14 cellular contexts compared by ENCODE assay signal in genomic region chr7:66732439-66732838, GRCh38. TPM values are rescaled to one million over a fixed set of nuclear protein-coding genes. Genes with fewer than 3 reads are reported as not detected.
DNase-seq lines count a peak whose midpoint lies in the region; ATAC-seq and TF ChIP-seq lines count a peak whose summit lies in the region.
"Had no signal": no experiment of that assay in that cellular context is flagged by ENCODE, and none has a peak within 500 bp of the region (broad histone marks: within the 10 kb centered on the region; RNA-seq: fewer than 3 reads in every experiment).

No MANE protein-coding gene starts in this region.

- no peaks in the 10 kb centered on the region for H3K79me2 ChIP-seq in neural progenitor cell (ENCODE audit: low read depth)

- no peak overlapping the region for H3K4me3 ChIP-seq in neural progenitor cell
- H3K4me3 ChIP-seq: gastrocnemius medialis, GM23248, ovary had no signal

- no peaks in the 10 kb centered on the region for H3K9me3 Mint-ChIP-seq in activated CD8-positive, alpha-beta T cell treated with anti-CD3 and anti-CD28 coated beads, Interleukin-2, amount 10 ng/mL, durations not matched to agents 7 days and 5 days (ENCODE audit: insufficient read depth)
- peaks cover 11% of the 10 kb centered on the region for H3K9me3 Mint-ChIP-seq in activated CD8-positive, alpha-beta T cell treated with anti-CD3 and anti-CD28 coated beads for 36 hours
- H3K9me3 Mint-ChIP-seq in neural progenitor cell, result peaks cover 17% of the 10 kb centered on the region
- H3K9me3 Mint-ChIP-seq in activated T-helper 17 cell treated with anti-CD3 and anti-CD28 coated beads, Interleukin-2, amount 50 U/mL, for 72 hours, result no peaks in the 10 kb centered on the region

- H3K27me3 ChIP-seq in neural progenitor cell, result no peaks in the 10 kb centered on the region
- H3K27me3 ChIP-seq: gastrocnemius medialis, ovary had no signal

- no peak overlapping the region for H3K27ac ChIP-seq in neural progenitor cell
- H3K27ac ChIP-seq: gastrocnemius medialis, GM23248, ovary had no signal

- no peaks in the 10 kb centered on the region for H3K36me3 ChIP-seq in neural progenitor cell
- H3K36me3 ChIP-seq: ovary had no signal

- H4K20me1 ChIP-seq in neural progenitor cell (ENCODE audit: low read depth), result no peaks in the 10 kb centered on the region

- ATAC-seq in activated CD8-positive, alpha-beta T cell treated with anti-CD3 and anti-CD28 coated beads, Interleukin-2, amount 10 ng/mL, durations not matched to agents 7 days and 5 days, result no peak
- no peak for ATAC-seq in activated CD8-positive, alpha-beta T cell treated with anti-CD3 and anti-CD28 coated beads for 36 hours
- ATAC-seq in GM21390 (IDR thresholded peaks at IDR 0.05; ENCODE audit: unreplicated experiment) (peak; percentile 73), HG03432 (IDR thresholded peaks at IDR 0.05; ENCODE audit: unreplicated experiment) (peak; percentile 70)
- ATAC-seq in activated T-helper 17 cell treated with anti-CD3 and anti-CD28 coated beads, Interleukin-2, amount 50 U/mL, for 72 hours (replicated peaks), result no peak
- ATAC-seq: activated naive CD8-positive, alpha-beta T cell treated with anti-CD3 and anti-CD28 coated beads, Interleukin-2, amount 50 U/mL, for 24 hours; gastrocnemius medialis had no signal

- POLR2A ChIA-PET in activated CD8-positive, alpha-beta T cell treated with anti-CD3 and anti-CD28 coated beads, Interleukin-2, amount 10 ng/mL, durations not matched to agents 7 days and 5 days (lab: Charles Lee), result interaction anchor here (0.7 kb wide), 1 partner anchor 181 kb away, joined by 3 read pairs; no protein-coding TSS in a partner anchor
- POLR2A ChIA-PET in activated CD8-positive, alpha-beta T cell treated with anti-CD3 and anti-CD28 coated beads for 36 hours (lab: Charles Lee), result no interaction called here

- H3K4me1 Mint-ChIP-seq in activated CD8-positive, alpha-beta T cell treated with anti-CD3 and anti-CD28 coated beads, Interleukin-2, amount 10 ng/mL, durations not matched to agents 7 days and 5 days (ENCODE audit: low read depth), result no peaks in the 10 kb centered on the region
- H3K4me1 Mint-ChIP-seq in activated CD8-positive, alpha-beta T cell treated with anti-CD3 and anti-CD28 coated beads for 36 hours (ENCODE audit: low read depth), result peaks cover 10% of the 10 kb centered on the region
- peaks cover under 1% of the 10 kb centered on the region for H3K4me1 Mint-ChIP-seq in neural progenitor cell
- peaks cover 13% of the 10 kb centered on the region for H3K4me1 Mint-ChIP-seq in activated T-helper 17 cell treated with anti-CD3 and anti-CD28 coated beads, Interleukin-2, amount 50 U/mL, for 72 hours

- H3K4me2 ChIP-seq in neural progenitor cell, result no peak overlapping the region

- no peak overlapping the region for H3K9ac ChIP-seq in neural progenitor cell
- H3K9ac ChIP-seq: GM23248 had no signal

- no peaks in the 10 kb centered on the region for H3K27me3 Mint-ChIP-seq in activated CD8-positive, alpha-beta T cell treated with anti-CD3 and anti-CD28 coated beads, Interleukin-2, amount 10 ng/mL, durations not matched to agents 7 days and 5 days (ENCODE audit: low read depth)
- H3K27me3 Mint-ChIP-seq in activated CD8-positive, alpha-beta T cell treated with anti-CD3 and anti-CD28 coated beads for 36 hours, result no peaks in the 10 kb centered on the region
- H3K27me3 Mint-ChIP-seq in neural progenitor cell (ENCODE audit: insufficient read depth, low read depth), result peaks cover 11% of the 10 kb centered on the region
- no peaks in the 10 kb centered on the region for H3K27me3 Mint-ChIP-seq in activated T-helper 17 cell treated with anti-CD3 and anti-CD28 coated beads, Interleukin-2, amount 50 U/mL, for 72 hours
- H3K27me3 Mint-ChIP-seq: activated naive CD8-positive, alpha-beta T cell treated with anti-CD3 and anti-CD28 coated beads, Interleukin-2, amount 50 U/mL, for 24 hours; CD4-positive, alpha-beta memory T cell had no signal

- H3K36me3 Mint-ChIP-seq in activated CD8-positive, alpha-beta T cell treated with anti-CD3 and anti-CD28 coated beads, Interleukin-2, amount 10 ng/mL, durations not matched to agents 7 days and 5 days (ENCODE audit: low read depth), result peaks cover 21% of the 10 kb centered on the region
- H3K36me3 Mint-ChIP-seq in activated CD8-positive, alpha-beta T cell treated with anti-CD3 and anti-CD28 coated beads for 36 hours (ENCODE audit: low read depth), result peaks cover 16% of the 10 kb centered on the region
- H3K36me3 Mint-ChIP-seq in neural progenitor cell, result peaks cover 34% of the 10 kb centered on the region
- H3K36me3 Mint-ChIP-seq in activated T-helper 17 cell treated with anti-CD3 and anti-CD28 coated beads, Interleukin-2, amount 50 U/mL, for 72 hours (ENCODE audit: low read depth), result peaks cover 10% of the 10 kb centered on the region

- no peak for DNase-seq in activated CD8-positive, alpha-beta T cell treated with anti-CD3 and anti-CD28 coated beads, Interleukin-2, amount 10 ng/mL, durations not matched to agents 7 days and 5 days
- DNase-seq in activated CD8-positive, alpha-beta T cell treated with anti-CD3 and anti-CD28 coated beads for 36 hours, result no peak
- DNase-seq in neural progenitor cell (ENCODE audit: low spot score) (no peak), AG20443 (ENCODE audit: low spot score) (no peak), hypothalamus (lab: John Stamatoyannopoulos, UW) (no peak)
- DNase-seq: activated naive CD8-positive, alpha-beta T cell treated with anti-CD3 and anti-CD28 coated beads, Interleukin-2, amount 50 U/mL, for 24 hours; CD4-positive, alpha-beta memory T cell; gastrocnemius medialis; GM23248; midbrain; ovary had no signal

- no peak overlapping the region for H3K4me3 Mint-ChIP-seq in activated CD8-positive, alpha-beta T cell treated with anti-CD3 and anti-CD28 coated beads, Interleukin-2, amount 10 ng/mL, durations not matched to agents 7 days and 5 days
- H3K4me3 Mint-ChIP-seq in activated CD8-positive, alpha-beta T cell treated with anti-CD3 and anti-CD28 coated beads for 36 hours, result no peak overlapping the region
- no peak overlapping the region for H3K4me3 Mint-ChIP-seq in neural progenitor cell
- H3K4me3 Mint-ChIP-seq in activated T-helper 17 cell treated with anti-CD3 and anti-CD28 coated beads, Interleukin-2, amount 50 U/mL, for 72 hours, result no peak overlapping the region
- H3K4me3 Mint-ChIP-seq: activated naive CD8-positive, alpha-beta T cell treated with anti-CD3 and anti-CD28 coated beads, Interleukin-2, amount 50 U/mL, for 24 hours; CD4-positive, alpha-beta memory T cell had no signal

- H3F3A ChIP-seq in neural progenitor cell (ENCODE audit: low read depth), result no peaks in the 10 kb centered on the region

- intact Hi-C loops in activated CD8-positive, alpha-beta T cell treated with anti-CD3 and anti-CD28 coated beads for 36 hours (cut with micrococcal nuclease), result no loop called here

- H3K4me1 ChIP-seq in neural progenitor cell, result no peaks in the 10 kb centered on the region
- H3K4me1 ChIP-seq: gastrocnemius medialis had no signal

- peaks cover 3% of the 10 kb centered on the region for H3K9me3 ChIP-seq in neural progenitor cell (ENCODE audit: low read depth)
- H3K9me3 ChIP-seq: gastrocnemius medialis had no signal

- TF ChIP-seq CTCF in activated CD8-positive, alpha-beta T cell treated with anti-CD3 and anti-CD28 coated beads for 36 hours (IDR thresholded peaks at IDR 0.05), result no peak
- no peak for TF ChIP-seq CTCF in neural progenitor cell (IDR thresholded peaks at IDR 0.05)

- H3K27ac Mint-ChIP-seq in activated CD8-positive, alpha-beta T cell treated with anti-CD3 and anti-CD28 coated beads, Interleukin-2, amount 10 ng/mL, durations not matched to agents 7 days and 5 days, result peak overlapping the region; percentile 2
- no peak overlapping the region for H3K27ac Mint-ChIP-seq in activated CD8-positive, alpha-beta T cell treated with anti-CD3 and anti-CD28 coated beads for 36 hours
- peak overlapping the region; percentile 18 for H3K27ac Mint-ChIP-seq in neural progenitor cell
- no peak overlapping the region for H3K27ac Mint-ChIP-seq in activated T-helper 17 cell treated with anti-CD3 and anti-CD28 coated beads, Interleukin-2, amount 50 U/mL, for 72 hours
- H3K27ac Mint-ChIP-seq: activated naive CD8-positive, alpha-beta T cell treated with anti-CD3 and anti-CD28 coated beads, Interleukin-2, amount 50 U/mL, for 24 hours had no signal

- H2AFZ ChIP-seq in neural progenitor cell (replicated peaks), result no peak overlapping the region
- H2AFZ ChIP-seq: GM23248 had no signal

- CTCF ChIA-PET in activated CD8-positive, alpha-beta T cell treated with anti-CD3 and anti-CD28 coated beads, Interleukin-2, amount 10 ng/mL, durations not matched to agents 7 days and 5 days (lab: Charles Lee), result no interaction called here
- CTCF ChIA-PET in activated CD8-positive, alpha-beta T cell treated with anti-CD3 and anti-CD28 coated beads for 36 hours (lab: Charles Lee), result interaction anchor here (0.8 kb wide), 1 partner anchor 14 kb away, joined by 3 read pairs; no protein-coding TSS in a partner anchor

RNA-seq across cellular contexts. Expression of gene RABGEF1, which starts 8.1 kb away (rescaled TPM):
- total RNA-seq in activated CD8-positive, alpha-beta T cell treated with anti-CD3 and anti-CD28 coated beads, Interleukin-2, amount 10 ng/mL, durations not matched to agents 7 days and 5 days, result 10 to 100 TPM; 23.2 to 23.8 TPM
- total RNA-seq in activated CD8-positive, alpha-beta T cell treated with anti-CD3 and anti-CD28 coated beads for 36 hours, result 10 to 100 TPM; 17.5 to 19.2 TPM
- 26.5 and 36.5 TPM in 2 replicates for total RNA-seq in neural progenitor cell (ENCODE audit: low replicate concordance)
- 10 to 100 TPM; 24.5 to 37.4 TPM for total RNA-seq in activated T-helper 17 cell treated with anti-CD3 and anti-CD28 coated beads, Interleukin-2, amount 50 U/mL, for 72 hours

Comparison
In these comparisons a context has a peak if more than half of its experiments do, and no peak if none do; other contexts are left out.
1. H3K27ac Mint-ChIP-seq: peak in activated CD8-positive, alpha-beta T cell treated with anti-CD3 and anti-CD28 coated beads, Interleukin-2, amount 10 ng/mL, durations not matched to agents 7 days and 5 days (single experiment) and neural progenitor cell (single experiment); none in activated CD8-positive, alpha-beta T cell treated with anti-CD3 and anti-CD28 coated beads for 36 hours (single experiment) and activated T-helper 17 cell treated with anti-CD3 and anti-CD28 coated beads, Interleukin-2, amount 50 U/mL, for 72 hours (single experiment).
2. ATAC-seq: peak in GM21390 (single experiment) and HG03432 (single experiment); none in activated CD8-positive, alpha-beta T cell treated with anti-CD3 and anti-CD28 coated beads, Interleukin-2, amount 10 ng/mL, durations not matched to agents 7 days and 5 days (single experiment), activated CD8-positive, alpha-beta T cell treated with anti-CD3 and anti-CD28 coated beads for 36 hours (single experiment) and activated T-helper 17 cell treated with anti-CD3 and anti-CD28 coated beads, Interleukin-2, amount 50 U/mL, for 72 hours (single experiment).